ENCODE assay signal across 14 cellular contexts in genomic region chr3:8757551-8758518, GRCh38. TPM values are rescaled to one million over a fixed set of nuclear protein-coding genes. Genes with fewer than 3 reads are reported as not detected.
DNase-seq lines count a peak whose midpoint lies in the region; ATAC-seq and TF ChIP-seq lines count a peak whose summit lies in the region.
"Had no signal": no experiment of that assay in that cellular context is flagged by ENCODE, and none has a peak within 500 bp of the region (broad histone marks: within the 10 kb centered on the region; RNA-seq: fewer than 3 reads in every experiment).

No MANE protein-coding gene starts in this region.

- H3K4me3 ChIP-seq in RWPE2 (ENCODE audit: severe bottlenecking) (no peak overlapping the region), fibroblast of the aortic adventitia (ENCODE audit: low read depth, low read length) (no peak overlapping the region)
- H3K4me3 ChIP-seq: hepatocyte, smooth muscle cell had no signal

- DNase-seq in ACHN (peak; percentile 53), RWPE2 (ENCODE audit: low spot score) (no peak), fibroblast of the aortic adventitia (ENCODE audit: low read depth) (peak; percentile 48), mucosa of gallbladder (ENCODE audit: low spot score) (no peak), GM13976 (ENCODE audit: low spot score) (no peak)
- no peak for DNase-seq in stimulated activated CD4-positive, alpha-beta T cell treated with anti-CD3 and anti-CD28 coated beads, Interleukin-2, amount 100 ng/mL, for 48 hours
- DNase-seq: activated T-cell treated with anti-CD3 and anti-CD28 coated beads, Interleukin-2, amount 50 U/mL, for 72 hours; C1 segment of cervical spinal cord; RPMI8226 had no signal

- H3K4me1 ChIP-seq in RWPE2 (ENCODE audit: insufficient read depth, poor library complexity, severe bottlenecking), result no peaks in the 10 kb centered on the region

- no peaks in the 10 kb centered on the region for H3K9me3 ChIP-seq in RWPE2 (ENCODE audit: severe bottlenecking)

- H3K36me3 ChIP-seq in RWPE2 (ENCODE audit: low read depth), result no peaks in the 10 kb centered on the region

- peak; percentile 55 for ATAC-seq in GM21723 (IDR thresholded peaks at IDR 0.05; ENCODE audit: unreplicated experiment)
- ATAC-seq in RWPE2 (ENCODE audit: low read depth), result peak; percentile 29; the same call in 1 of the 3 replicates
- no peak for ATAC-seq in HG03108 (IDR thresholded peaks at IDR 0.05; ENCODE audit: unreplicated experiment)
- ATAC-seq: activated T-cell treated with anti-CD3 and anti-CD28 coated beads, Interleukin-2, amount 50 U/mL, for 72 hours had no signal

- TF ChIP-seq CTCF in RWPE2 (IDR thresholded peaks at IDR 0.05; ENCODE audit: poor library complexity, severe bottlenecking), result no peak
- TF ChIP-seq CTCF in fibroblast of the aortic adventitia (IDR thresholded peaks at IDR 0.05; ENCODE audit: insufficient read depth, low read length), result no peak
- TF ChIP-seq CTCF in GM13976 (IDR thresholded peaks at IDR 0.05; ENCODE audit: borderline replicate concordance, control extremely low read depth, extremely low read depth, insufficient read depth, missing control alignments), result no peak

- in situ Hi-C loops in ACHN (cut with HindIII; ENCODE audit: low pct_ligation_motif_present, low pct_unique_long_range_greater_than_20kb, low sequenced_read_pairs) (no loop called here), GM13976 (cut with MboI; ENCODE audit: low sequenced_read_pairs, unreplicated experiment) (no loop called here)

- no peak overlapping the region for H3K27ac ChIP-seq in RWPE2 (ENCODE audit: poor library complexity, severe bottlenecking)
- H3K27ac ChIP-seq: hepatocyte had no signal

- H3K27me3 ChIP-seq in RWPE2 (ENCODE audit: insufficient read depth, poor library complexity, severe bottlenecking), result no peaks in the 10 kb centered on the region
- H3K27me3 ChIP-seq: hepatocyte had no signal

RNA-seq across cellular contexts. Expression of gene OXTR, which starts 11.6 kb away (rescaled TPM):
- 6.1 and 7.0 TPM in 2 replicates for total RNA-seq in fibroblast of the aortic adventitia (ENCODE audit: low replicate concordance)
- total RNA-seq in mucosa of gallbladder, result 6.0 TPM

RNA-seq across cellular contexts. Expression of gene CAV3, which starts 24.2 kb away (rescaled TPM):
- total RNA-seq in fibroblast of the aortic adventitia (ENCODE audit: low replicate concordance) (not detected in 2 replicates), mucosa of gallbladder (not detected)
- total RNA-seq: activated T-cell treated with anti-CD3 and anti-CD28 coated beads, Interleukin-2, amount 50 U/mL, for 72 hours; cerebellum; hepatocyte; smooth muscle cell had no signal

Comparison
In these comparisons a context has a peak if more than half of its experiments do, and no peak if none do; other contexts are left out.
1. DNase-seq: peak in ACHN (single experiment) and fibroblast of the aortic adventitia (single experiment); none in RWPE2 (single experiment), mucosa of gallbladder (single experiment), GM13976 (single experiment) and stimulated activated CD4-positive, alpha-beta T cell treated with anti-CD3 and anti-CD28 coated beads, Interleukin-2, amount 100 ng/mL, for 48 hours (0 of 2).